Comparison of ENCODE assay signal across 8 cellular contexts in the genomic region with DNA sequence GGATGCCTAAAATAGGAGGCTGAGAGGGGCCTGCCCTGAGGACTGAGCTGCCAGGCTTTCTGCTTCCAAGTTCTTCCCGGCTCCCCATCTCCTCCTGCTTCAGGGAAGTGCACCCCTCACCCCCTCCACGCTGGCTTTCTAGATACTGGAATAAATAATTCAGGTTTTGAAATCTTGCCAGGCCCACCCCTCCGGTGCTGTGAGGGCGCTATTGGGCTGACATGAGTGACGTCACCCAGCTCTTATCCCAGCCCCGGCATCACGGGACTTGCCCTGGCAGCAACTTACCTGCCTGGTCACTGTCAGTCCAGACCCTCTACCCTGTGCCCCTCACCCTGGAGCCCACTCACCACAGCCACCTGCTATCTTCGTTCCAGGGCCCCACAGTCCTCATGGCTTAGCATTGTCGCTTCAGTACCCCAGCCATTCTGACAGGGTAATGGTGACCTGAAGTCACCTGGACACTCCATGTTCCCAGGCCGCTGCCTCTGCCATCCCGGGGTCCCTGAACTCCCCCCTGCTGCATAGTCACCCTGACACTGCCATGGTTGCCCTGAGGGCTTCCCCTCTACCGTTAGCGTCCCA. TPM values are rescaled to one million over a fixed set of nuclear protein-coding genes. Genes with fewer than 3 reads are reported as not detected.
DNase-seq lines count a peak whose midpoint lies in the region; ATAC-seq and TF ChIP-seq lines count a peak whose summit lies in the region.

No MANE protein-coding gene starts in this region.

- CTCF ChIA-PET in BJ (lab: Yijun Ruan, JAX), result interaction anchor here (0.6 to 5.2 kb wide), 18 partner anchors 11 to 271 kb away, joined by 3 to 105 read pairs (median 4); a partner anchor contains a TSS
- CTCF ChIA-PET in IMR-90 (lab: Yijun Ruan, JAX), result interaction anchor here (0.6 to 3.6 kb wide), 5 partner anchors 25 to 278 kb away, joined by 3 to 16 read pairs (median 4); a partner anchor contains a TSS
- CTCF ChIA-PET in activated CD4-positive, alpha-beta memory T cell treated with anti-CD3 and anti-CD28 coated beads, Interleukin-2, amount 10 ng/mL, durations not matched to agents 7 days and 5 days (lab: Charles Lee), result interaction anchor here (1.0 to 2.7 kb wide), 12 partner anchors 9 to 217 kb away, joined by 3 to 20 read pairs (median 7); a partner anchor contains a TSS

- no peaks in the 10 kb centered on the region for H3K9me3 Mint-ChIP-seq in activated CD4-positive, alpha-beta memory T cell treated with anti-CD3 and anti-CD28 coated beads, Interleukin-2, amount 10 ng/mL, durations not matched to agents 7 days and 5 days

- in situ Hi-C loops in IMR-90 (cut with MboI; ENCODE audit: low sequenced_read_pairs), result loop anchor here (5.0 to 10.0 kb wide), 2 partner anchors 89 to 287 kb away; no protein-coding TSS in a partner anchor

- H3K36me3 ChIP-seq in BJ (ENCODE audit: control insufficient read depth, insufficient read depth, low read length) (no peaks in the 10 kb centered on the region), IMR-90 (ENCODE audit: control insufficient read depth, insufficient read depth, low read length) (no peaks in the 10 kb centered on the region; the same call in 1 of the 2 replicates), mucosa of stomach (ENCODE audit: control insufficient read depth, insufficient read depth, low read length) (no peaks in the 10 kb centered on the region)

- TF ChIP-seq POLR2A in IMR-90 (IDR thresholded peaks at IDR 0.05; ENCODE audit: low read depth, low read length), result no peak

- POLR2A ChIA-PET in BJ (lab: Charles Lee), result no interaction called here
- POLR2A ChIA-PET in IMR-90 (lab: Charles Lee; ENCODE audit: unreplicated experiment), result interaction anchor here (1.2 to 1.4 kb wide), 2 partner anchors 26 to 92 kb away, joined by 3 to 7 read pairs; no protein-coding TSS in a partner anchor
- POLR2A ChIA-PET in activated CD4-positive, alpha-beta memory T cell treated with anti-CD3 and anti-CD28 coated beads, Interleukin-2, amount 10 ng/mL, durations not matched to agents 7 days and 5 days (lab: Charles Lee), result interaction anchor here (1.0 to 1.8 kb wide), 6 partner anchors 9 to 97 kb away, joined by 3 to 5 read pairs (median 3); no protein-coding TSS in a partner anchor

- H2BK15ac ChIP-seq in IMR-90 (ENCODE audit: low read depth, low read length), result peak overlapping the region; percentile 65; the same call in 1 of the 3 replicates

- H3K27me3 ChIP-seq in BJ (ENCODE audit: control insufficient read depth, insufficient read depth, low read length) (no peaks in the 10 kb centered on the region), IMR-90 (ENCODE audit: control insufficient read depth, insufficient read depth, low read length) (peaks cover 3% of the 10 kb centered on the region; the same call in 1 of the 2 replicates), mucosa of stomach (ENCODE audit: control insufficient read depth, insufficient read depth, low read length) (no peaks in the 10 kb centered on the region)

- H3K9me1 ChIP-seq in IMR-90 (ENCODE audit: insufficient read depth, low read length), result peaks cover 20% of the 10 kb centered on the region

- H4K8ac ChIP-seq in IMR-90 (ENCODE audit: low read depth in 2 of 2, low read length in 2 of 2), result peak overlapping the region; percentile 60 to 83; a peak in 2 of 4 replicates

- peaks cover 0 to 28% of the 10 kb centered on the region in 2 experiments; a peak in 3 of 4 replicates for H3K79me1 ChIP-seq in IMR-90 (ENCODE audit: low read depth in 1 of 2, low read length in 2 of 2)

- H3K9ac ChIP-seq in IMR-90 (ENCODE audit: low read depth, low read length) (peak overlapping the region; percentile 6; the same call in 1 of the 2 replicates), mucosa of stomach (ENCODE audit: low read length) (peak overlapping the region; percentile 8)

- peaks cover 6% of the 10 kb centered on the region for H3K27me3 Mint-ChIP-seq in activated CD4-positive, alpha-beta memory T cell treated with anti-CD3 and anti-CD28 coated beads, Interleukin-2, amount 10 ng/mL, durations not matched to agents 7 days and 5 days

- no TSS peak for BruUV-seq in IMR-90 (replicated peaks; lab: Mats Ljungman, UMichigan)

- peak overlapping the region; percentile 42; the same call in 1 of the 2 replicates for H3K56ac ChIP-seq in IMR-90 (ENCODE audit: extremely low read depth, insufficient read depth, low read length)

- peak overlapping the region; percentile 63 for H2AK5ac ChIP-seq in IMR-90 (ENCODE audit: low read depth, low read length)

- intact Hi-C loops in IMR-90 (cut with micrococcal nuclease), result loop anchor here (1.0 to 10.0 kb wide), 4 partner anchors 197 to 289 kb away; no protein-coding TSS in a partner anchor

- H3K4me1 ChIP-seq in IMR-90 (ENCODE audit: control insufficient read depth, insufficient read depth, low read length) (peaks cover 15% of the 10 kb centered on the region), mucosa of stomach (ENCODE audit: control insufficient read depth, insufficient read depth, low read length) (peaks cover 20% of the 10 kb centered on the region)

- 0 out of 2 replicates have a peak, but pooled peaks have one; percentile 22 for TF ChIP-seq CTCF in BJ (IDR thresholded peaks at IDR 0.05; ENCODE audit: insufficient read depth, low read depth, low read length)
- no peak for TF ChIP-seq CTCF in IMR-90 (conservative IDR thresholded peaks at IDR 0.05; ENCODE audit: low read depth, low read length)

- H3K23ac ChIP-seq in IMR-90 (ENCODE audit: low read depth, low read length), result peak overlapping the region; percentile 75; the same call in 1 of the 2 replicates

- ATAC-seq in IMR-90 (ENCODE audit: low read depth) (no peak), esophagus mucosa (peak; percentile 17), GM21423 (IDR thresholded peaks at IDR 0.05; ENCODE audit: unreplicated experiment) (no peak), HG03196 (IDR thresholded peaks at IDR 0.05; ENCODE audit: unreplicated experiment) (no peak)

- H3K4me3 ChIP-seq in BJ (ENCODE audit: low read depth, low read length) (peak overlapping the region; percentile 70; the same call in 1 of the 2 replicates), IMR-90 (ENCODE audit: insufficient read depth, low read depth, low read length) (peak overlapping the region; percentile 27; the same call in 1 of the 2 replicates), mucosa of stomach (ENCODE audit: low read length) (no peak overlapping the region)

- peak overlapping the region; percentile 69 for H3K4ac ChIP-seq in IMR-90 (ENCODE audit: low read depth, low read length)

- no peaks in the 10 kb centered on the region for H4K20me1 ChIP-seq in IMR-90 (ENCODE audit: insufficient read depth, low read length)

- H2BK5ac ChIP-seq in IMR-90 (ENCODE audit: low read depth, low read length, poor library complexity, severe bottlenecking), result peak overlapping the region; percentile 4

- peak overlapping the region; percentile 32 for H4K5ac ChIP-seq in IMR-90 (ENCODE audit: low read depth, low read length)

- H3K27ac ChIP-seq in IMR-90 (ENCODE audit: insufficient read depth, low read length), result peak overlapping the region; percentile 2; the same call in 1 of the 2 replicates

- dilution Hi-C loops in IMR-90 (cut with HindIII; ENCODE audit: low sequenced_read_pairs, unreplicated experiment), result no loop called here

- peak overlapping the region; percentile 47 for H3K4me2 ChIP-seq in IMR-90 (ENCODE audit: low read depth, low read length)

- H3K4me3 Mint-ChIP-seq in activated CD4-positive, alpha-beta memory T cell treated with anti-CD3 and anti-CD28 coated beads, Interleukin-2, amount 10 ng/mL, durations not matched to agents 7 days and 5 days, result peak overlapping the region; percentile 74

- H3K18ac ChIP-seq in IMR-90 (ENCODE audit: low read depth, low read length), result no peak overlapping the region; the same call in 1 of the 2 replicates

- no peak for TF ChIP-seq RAD21 in IMR-90 (IDR thresholded peaks at IDR 0.05; ENCODE audit: low read length)

- H3K36me3 Mint-ChIP-seq in activated CD4-positive, alpha-beta memory T cell treated with anti-CD3 and anti-CD28 coated beads, Interleukin-2, amount 10 ng/mL, durations not matched to agents 7 days and 5 days (ENCODE audit: low read depth), result no peaks in the 10 kb centered on the region

- no peaks in the 10 kb centered on the region for H3K9me3 ChIP-seq in IMR-90 (ENCODE audit: control insufficient read depth, insufficient read depth, low read length)
- H3K9me3 ChIP-seq in mucosa of stomach (ENCODE audit: control insufficient read depth, low read length), result no peaks in the 10 kb centered on the region

- peak overlapping the region; percentile 27 for H3K27ac Mint-ChIP-seq in activated CD4-positive, alpha-beta memory T cell treated with anti-CD3 and anti-CD28 coated beads, Interleukin-2, amount 10 ng/mL, durations not matched to agents 7 days and 5 days

- H2AFZ ChIP-seq in IMR-90 (replicated peaks; ENCODE audit: low read length, poor library complexity), result peak overlapping the region; percentile 98

- no peak for DNase-seq in BJ (ENCODE audit: low read depth)
- peak; percentile 57 for DNase-seq in IMR-90
- DNase-seq in activated CD4-positive, alpha-beta memory T cell treated with anti-CD3 and anti-CD28 coated beads, Interleukin-2, amount 10 ng/mL, durations not matched to agents 7 days and 5 days, result no peak
- peak; percentile 75 for DNase-seq in ureter (ENCODE audit: low spot score)

- peak overlapping the region; percentile 93 for H2AK9ac ChIP-seq in IMR-90 (replicated peaks; ENCODE audit: low read depth, low read length, poor library complexity)

- H2BK120ac ChIP-seq in IMR-90 (ENCODE audit: low read depth, low read length), result peak overlapping the region; percentile 48; the same call in 1 of the 2 replicates

- H4K91ac ChIP-seq in IMR-90 (ENCODE audit: insufficient read depth, low read depth, low read length), result peak overlapping the region; percentile 56

- peaks cover 25% of the 10 kb centered on the region for H3K4me1 Mint-ChIP-seq in activated CD4-positive, alpha-beta memory T cell treated with anti-CD3 and anti-CD28 coated beads, Interleukin-2, amount 10 ng/mL, durations not matched to agents 7 days and 5 days

- peak overlapping the region; percentile 54; the same call in 1 of the 2 replicates for H2BK20ac ChIP-seq in IMR-90 (ENCODE audit: low read depth, low read length)

- WGBS in IMR-90 (ENCODE audit: extremely low coverage in 2 of 2, insufficient read length in 1 of 2), 2 experiments, result 20% methylated on average over 7 of the region's 13 CpGs; no CpG with 5 or more reads in 1 of the 2 experiments

- peak overlapping the region; percentile 82 for H3K14ac ChIP-seq in IMR-90 (replicated peaks; ENCODE audit: low read depth, low read length)

RNA-seq across cellular contexts. Expression of a gene that starts 0.8 kb away (rescaled TPM):
- polyA plus RNA-seq in BJ (2011; rRNA removed) (1.0 and 1.8 TPM in 2 replicates), IMR-90 (2012; rRNA removed) (4.8 and 5.4 TPM in 2 replicates)
- 1.6 and 1.8 TPM in 2 replicates for polyA minus RNA-seq in BJ (2011; rRNA and poly(A)+ RNA removed)
- total RNA-seq in IMR-90 (2012; rRNA removed) (0.72 and 0.83 TPM in 2 replicates), esophagus mucosa (0.52 TPM), ureter (0.47 TPM)
- polyA plus RNA-seq in IMR-90 (2012; cell fraction: cytosol; rRNA removed), result 3.3 and 6.1 TPM in 2 replicates
- polyA plus RNA-seq in IMR-90 (2012; cell fraction: nucleus; rRNA removed; ENCODE audit: low replicate concordance), result 5.4 and 6.0 TPM in 2 replicates
- total RNA-seq in activated CD4-positive, alpha-beta memory T cell treated with anti-CD3 and anti-CD28 coated beads, Interleukin-2, amount 10 ng/mL, durations not matched to agents 7 days and 5 days, result under 1 TPM; 0.58 to 0.65 TPM

RNA-seq across cellular contexts. Expression of a gene that starts 8.5 kb away (rescaled TPM):
- not detected in 2 replicates for polyA plus RNA-seq in BJ (2011; rRNA removed)
- not detected in 2 replicates for polyA minus RNA-seq in BJ (2011; rRNA and poly(A)+ RNA removed)
- not detected in 2 replicates for total RNA-seq in IMR-90 (2012; rRNA removed)
- not detected in 2 replicates for polyA plus RNA-seq in IMR-90 (2012; rRNA removed)
- not detected in 2 replicates for polyA plus RNA-seq in IMR-90 (2012; cell fraction: cytosol; rRNA removed)
- 0.04 TPM in 1 of 2 replicates, not detected in the other for polyA plus RNA-seq in IMR-90 (2012; cell fraction: nucleus; rRNA removed; ENCODE audit: low replicate concordance)
- not detected for total RNA-seq in activated CD4-positive, alpha-beta memory T cell treated with anti-CD3 and anti-CD28 coated beads, Interleukin-2, amount 10 ng/mL, durations not matched to agents 7 days and 5 days
- total RNA-seq in esophagus mucosa, result 12.2 TPM
- total RNA-seq in ureter, result not detected

RNA-seq across cellular contexts. Expression of a gene that starts 17.0 kb away (rescaled TPM):
- polyA plus RNA-seq in BJ (2011; rRNA removed), result not detected in 2 replicates
- polyA minus RNA-seq in BJ (2011; rRNA and poly(A)+ RNA removed), result not detected in 2 replicates
- not detected in 2 replicates for total RNA-seq in IMR-90 (2012; rRNA removed)
- not detected in 2 replicates for polyA plus RNA-seq in IMR-90 (2012; rRNA removed)
- polyA plus RNA-seq in IMR-90 (2012; cell fraction: cytosol; rRNA removed), result not detected in 2 replicates
- polyA plus RNA-seq in IMR-90 (2012; cell fraction: nucleus; rRNA removed; ENCODE audit: low replicate concordance), result not detected in 2 replicates
- not detected for total RNA-seq in activated CD4-positive, alpha-beta memory T cell treated with anti-CD3 and anti-CD28 coated beads, Interleukin-2, amount 10 ng/mL, durations not matched to agents 7 days and 5 days
- 2.4 TPM for total RNA-seq in esophagus mucosa
- 2.1 TPM for total RNA-seq in ureter

RNA-seq across cellular contexts. Expression of a gene that starts 24.8 kb away (rescaled TPM):
- polyA plus RNA-seq in BJ (2011; rRNA removed), result 9.3 and 18.0 TPM in 2 replicates
- 12.4 and 12.5 TPM in 2 replicates for polyA minus RNA-seq in BJ (2011; rRNA and poly(A)+ RNA removed)
- total RNA-seq in IMR-90 (2012; rRNA removed), result 4.8 and 5.3 TPM in 2 replicates
- 15.9 and 17.3 TPM in 2 replicates for polyA plus RNA-seq in IMR-90 (2012; rRNA removed)
- 6.7 and 10.6 TPM in 2 replicates for polyA plus RNA-seq in IMR-90 (2012; cell fraction: cytosol; rRNA removed)
- polyA plus RNA-seq in IMR-90 (2012; cell fraction: nucleus; rRNA removed; ENCODE audit: low replicate concordance), result 53.8 and 151 TPM in 2 replicates
- 10 to 100 TPM; 10.5 to 11.1 TPM for total RNA-seq in activated CD4-positive, alpha-beta memory T cell treated with anti-CD3 and anti-CD28 coated beads, Interleukin-2, amount 10 ng/mL, durations not matched to agents 7 days and 5 days
- total RNA-seq in esophagus mucosa, result 76.3 TPM
- total RNA-seq in ureter, result 75.5 TPM

RNA-seq across cellular contexts. Expression of a gene that starts 49.8 kb away (rescaled TPM):
- polyA plus RNA-seq in BJ (2011; rRNA removed), result 0.20 and 0.23 TPM in 2 replicates
- polyA minus RNA-seq in BJ (2011; rRNA and poly(A)+ RNA removed), result 0.10 TPM in 1 of 2 replicates, not detected in the other
- total RNA-seq in IMR-90 (2012; rRNA removed), result 0.18 and 0.28 TPM in 2 replicates
- polyA plus RNA-seq in IMR-90 (2012; rRNA removed), result 1.0 and 1.3 TPM in 2 replicates
- 0.24 and 1.0 TPM in 2 replicates for polyA plus RNA-seq in IMR-90 (2012; cell fraction: cytosol; rRNA removed)
- polyA plus RNA-seq in IMR-90 (2012; cell fraction: nucleus; rRNA removed; ENCODE audit: low replicate concordance), result 9.3 and 16.4 TPM in 2 replicates
- total RNA-seq in activated CD4-positive, alpha-beta memory T cell treated with anti-CD3 and anti-CD28 coated beads, Interleukin-2, amount 10 ng/mL, durations not matched to agents 7 days and 5 days, result 100 to 1,000 TPM; 124 to 136 TPM
- 113 TPM for total RNA-seq in esophagus mucosa
- 93.6 TPM for total RNA-seq in ureter

Comparison
In these comparisons a context has a peak if more than half of its experiments do, and no peak if none do; other contexts are left out.
1. DNase-seq: peak in IMR-90 (single experiment) and ureter (single experiment); none in BJ (single experiment) and activated CD4-positive, alpha-beta memory T cell treated with anti-CD3 and anti-CD28 coated beads, Interleukin-2, amount 10 ng/mL, durations not matched to agents 7 days and 5 days (single experiment).
2. RNA of a gene that starts 8.5 kb away (total RNA-seq): 12.2 TPM in esophagus mucosa (single experiment); not detected in ureter (single experiment), not detected in activated CD4-positive, alpha-beta memory T cell treated with anti-CD3 and anti-CD28 coated beads, Interleukin-2, amount 10 ng/mL, durations not matched to agents 7 days and 5 days and not detected in IMR-90; every median in the first group is over 10 times any median in the second.